ENCODE assay signal across 8 cellular contexts in genomic region chr5:150449491-150450339, GRCh38. TPM values are rescaled to one million over a fixed set of nuclear protein-coding genes. Genes with fewer than 3 reads are reported as not detected.
DNase-seq lines count a peak whose midpoint lies in the region; ATAC-seq and TF ChIP-seq lines count a peak whose summit lies in the region.

Gene RPS14, minus strand, starts transcription at chr5:150449739. Its CDS starts 2,006 bp downstream, at chr5:150447733.

- TF ChIP-seq CTCF in GM12874 (IDR thresholded peaks at IDR 0.05; ENCODE audit: insufficient read depth, low read depth, low read length) (peak; percentile 88), heart left ventricle (IDR thresholded peaks at IDR 0.05) (peak; percentile 79 to 99 (median 94)), upper lobe of right lung (IDR thresholded peaks at IDR 0.05) (peak; percentile 88)

- peaks cover 0 to 37% (median 16%) of the 10 kb centered on the region in 12 donors for H3K4me1 ChIP-seq in heart left ventricle
- peaks cover 14% of the 10 kb centered on the region for H3K4me1 ChIP-seq in upper lobe of right lung

- H3K4me3 ChIP-seq in heart left ventricle, result peak within 1 kb of the TSS; percentile 75 to 90 (median 83)
- H3K4me3 ChIP-seq in upper lobe of right lung, result peak within 1 kb of the TSS; percentile 88

- peak within 1 kb of the TSS; percentile 89 to 99 (median 96) for H3K27ac ChIP-seq in heart left ventricle
- peak within 1 kb of the TSS; percentile 95 for H3K27ac ChIP-seq in upper lobe of right lung

- intact Hi-C loops in heart left ventricle (cut with DNase I), result loop anchor here in 4 of 10 donors (5.0 to 10.0 kb wide), 4 partner anchors 38 to 395 kb away; partner anchors contain the start of gene IRGM (in 2 of the 4)
- intact Hi-C loops in posterior vena cava (cut with DNase I), result no loop called here
- intact Hi-C loops in upper lobe of right lung (cut with DNase I), result no loop called here

- ATAC-seq in HG02763 (IDR thresholded peaks at IDR 0.05; ENCODE audit: unreplicated experiment) (peak; percentile 88), heart left ventricle (peak; percentile 96 to 98 (median 97)), upper lobe of right lung (peak; percentile 97)
- ATAC-seq in activated naive CD8-positive, alpha-beta T cell treated with anti-CD3 and anti-CD28 coated beads, Interleukin-2, amount 50 U/mL, for 24 hours, result peak; percentile 90

- TF ChIP-seq POLR2A in heart left ventricle (IDR thresholded peaks at IDR 0.05), result peak in 1 of 2 donors; percentile 84

- H3K4me1 Mint-ChIP-seq in activated naive CD8-positive, alpha-beta T cell treated with anti-CD3 and anti-CD28 coated beads, Interleukin-2, amount 50 U/mL, for 24 hours, result peaks cover 43% of the 10 kb centered on the region

- no peaks in the 10 kb centered on the region for H3K27me3 Mint-ChIP-seq in activated naive CD8-positive, alpha-beta T cell treated with anti-CD3 and anti-CD28 coated beads, Interleukin-2, amount 50 U/mL, for 24 hours

- H3K4me3 Mint-ChIP-seq in activated naive CD8-positive, alpha-beta T cell treated with anti-CD3 and anti-CD28 coated beads, Interleukin-2, amount 50 U/mL, for 24 hours, result peak within 1 kb of the TSS; percentile 100

- H3K27ac Mint-ChIP-seq in activated naive CD8-positive, alpha-beta T cell treated with anti-CD3 and anti-CD28 coated beads, Interleukin-2, amount 50 U/mL, for 24 hours, result peak within 1 kb of the TSS; percentile 99

- peaks cover 2 to 35% (median 32%) of the 10 kb centered on the region in 9 donors for H3K36me3 ChIP-seq in heart left ventricle
- peaks cover 32% of the 10 kb centered on the region for H3K36me3 ChIP-seq in upper lobe of right lung

- H3K9me3 ChIP-seq in heart left ventricle (no peaks in the 10 kb centered on the region), upper lobe of right lung (no peaks in the 10 kb centered on the region)

- no peaks in the 10 kb centered on the region for H3K9me3 Mint-ChIP-seq in activated naive CD8-positive, alpha-beta T cell treated with anti-CD3 and anti-CD28 coated beads, Interleukin-2, amount 50 U/mL, for 24 hours

- 3 to 5% (median 4%) methylated on average over 41 to 58 of the region's 58 CpGs for WGBS in heart left ventricle, 4 donors

- H3K36me3 Mint-ChIP-seq in activated naive CD8-positive, alpha-beta T cell treated with anti-CD3 and anti-CD28 coated beads, Interleukin-2, amount 50 U/mL, for 24 hours (ENCODE audit: low read depth), result peaks cover 50% of the 10 kb centered on the region

- H3K27me3 ChIP-seq in heart left ventricle, result no peaks in the 10 kb centered on the region
- no peaks in the 10 kb centered on the region for H3K27me3 ChIP-seq in upper lobe of right lung

- DNase-seq in NCI-H1417 (lab: John Stamatoyannopoulos, UW) (peak; percentile 84 to 95 (median 92)), SW 1271 (lab: John Stamatoyannopoulos, UW) (peak; percentile 85 to 97), heart left ventricle (peak; percentile 93 to 96 (median 95)), posterior vena cava (ENCODE audit: low spot score) (peak; percentile 97), upper lobe of right lung (peak; percentile 97)
- DNase-seq in activated naive CD8-positive, alpha-beta T cell treated with anti-CD3 and anti-CD28 coated beads, Interleukin-2, amount 50 U/mL, for 24 hours, result peak; percentile 93

RNA-seq across cellular contexts. Expression of gene RPS14, which starts in this region (rescaled TPM):
- total RNA-seq in heart left ventricle, result 1,000 to 10,000 TPM; 1,031 to 1,428 (median 1,294) TPM
- 1,000 to 10,000 TPM; 1,822 to 3,474 TPM for polyA plus RNA-seq in heart left ventricle
- 1,000 to 10,000 TPM; 1,337 to 1,411 TPM for total RNA-seq in posterior vena cava
- total RNA-seq in upper lobe of right lung, result 1,578 TPM

Comparison
In these comparisons a context has a peak if more than half of its experiments do, and no peak if none do; other contexts are left out.
1. Peak in every context shown above with its lines: DNase-seq, ATAC-seq, H3K4me3 ChIP-seq and H3K27ac ChIP-seq.